8 cellular contexts compared by ENCODE assay signal in genomic region chr3:71062920-71063767, GRCh38.
DNase-seq lines count a peak whose midpoint lies in the region; ATAC-seq and TF ChIP-seq lines count a peak whose summit lies in the region.

No MANE protein-coding gene starts in this region.

- H3K9me3 ChIP-seq in iPS-18a (ENCODE audit: control insufficient read depth, low read depth, low read length) = no peaks in the 10 kb centered on the region
- H3K9me3 ChIP-seq in stomach smooth muscle (ENCODE audit: control insufficient read depth in 2 of 2, low read length in 2 of 2) = no peaks in the 10 kb centered on the region

- POLR2A ChIA-PET in activated B cell treated with CpG ODN at 0.5 μM for 24 hours (lab: Charles Lee) = interaction anchor here (0.6 to 26.0 kb wide), 30 partner anchors 8 to 521 kb away, joined by 3 to 785 read pairs (median 6); partner anchors contain the start of gene FOXP1

- peaks cover 27% of the 10 kb centered on the region for H3K36me3 Mint-ChIP-seq in activated CD4-positive, alpha-beta T cell treated with anti-CD3 and anti-CD28 coated beads, Interleukin-2, amount 10 ng/mL, durations not matched to agents 24 days and 14 days (ENCODE audit: low read depth)
- H3K36me3 Mint-ChIP-seq in activated B cell treated with CpG ODN at 0.5 μM for 24 hours (ENCODE audit: low read depth) = peaks cover 29% of the 10 kb centered on the region

- H3K9ac ChIP-seq in iPS-18a (ENCODE audit: low read length) (no peak overlapping the region), stomach smooth muscle (ENCODE audit: low read length in 2 of 2) (peak overlapping the region; percentile 83 to 90)

- H3K27ac ChIP-seq in iPS-18a (ENCODE audit: low read length) (no peak overlapping the region), stomach smooth muscle (ENCODE audit: low read length) (peak overlapping the region; percentile 91)

- peaks cover 36% of the 10 kb centered on the region for H3K27me3 ChIP-seq in iPS-18a (ENCODE audit: control insufficient read depth, insufficient read depth, low read length)
- H3K27me3 ChIP-seq in stomach smooth muscle (ENCODE audit: control insufficient read depth in 1 of 2, insufficient read depth in 2 of 2, low read length in 2 of 2) = no peaks in the 10 kb centered on the region

- no peak overlapping the region for H3K4me3 Mint-ChIP-seq in activated CD4-positive, alpha-beta T cell treated with anti-CD3 and anti-CD28 coated beads, Interleukin-2, amount 10 ng/mL, durations not matched to agents 24 days and 14 days
- no peak overlapping the region for H3K4me3 Mint-ChIP-seq in activated B cell treated with CpG ODN at 0.5 μM for 24 hours

- no peak for TF ChIP-seq CTCF in activated B cell treated with CpG ODN at 0.5 μM for 24 hours (IDR thresholded peaks at IDR 0.05)

- H3K36me3 ChIP-seq in iPS-18a (ENCODE audit: control insufficient read depth, low read depth, low read length) = no peaks in the 10 kb centered on the region
- no peaks in the 10 kb centered on the region for H3K36me3 ChIP-seq in stomach smooth muscle (ENCODE audit: control insufficient read depth in 2 of 2, insufficient read depth in 2 of 2, low read length in 2 of 2)

- no peaks in the 10 kb centered on the region for H3K9me3 Mint-ChIP-seq in activated CD4-positive, alpha-beta T cell treated with anti-CD3 and anti-CD28 coated beads, Interleukin-2, amount 10 ng/mL, durations not matched to agents 24 days and 14 days
- no peaks in the 10 kb centered on the region for H3K9me3 Mint-ChIP-seq in activated B cell treated with CpG ODN at 0.5 μM for 24 hours

- peak overlapping the region; percentile 79 for H3K4me3 ChIP-seq in iPS-18a (ENCODE audit: low read length)
- peak overlapping the region; percentile 85 to 90 for H3K4me3 ChIP-seq in stomach smooth muscle (ENCODE audit: low read length in 2 of 2)

- peak; percentile 78 for DNase-seq in activated CD4-positive, alpha-beta T cell treated with anti-CD3 and anti-CD28 coated beads, Interleukin-2, amount 10 ng/mL, durations not matched to agents 24 days and 14 days
- no peak for DNase-seq in activated CD4-positive, alpha-beta T cell treated with anti-CD3 and anti-CD28 coated beads, Interleukin-2, amount 50 U/mL, for 4 hours
- DNase-seq in activated B cell treated with CpG ODN at 0.5 μM for 24 hours = no peak
- no peak for DNase-seq in effector CD8-positive, alpha-beta T cell (lab: John Stamatoyannopoulos, UW)

- intact Hi-C loops in activated CD4-positive, alpha-beta T cell treated with anti-CD3 and anti-CD28 coated beads, Interleukin-2, amount 10 ng/mL, durations not matched to agents 24 days and 14 days (cut with micrococcal nuclease) = loop anchor here (1.0 to 10.0 kb wide), 11 partner anchors 13 to 1981 kb away; partner anchors contain the start of genes ARL6IP5 and UBA3
- intact Hi-C loops in activated B cell treated with CpG ODN at 0.5 μM for 24 hours (cut with micrococcal nuclease) = loop anchor here (1.0 kb wide), 4 partner anchors 17 to 523 kb away; no protein-coding TSS in a partner anchor

- H3K4me1 Mint-ChIP-seq in activated CD4-positive, alpha-beta T cell treated with anti-CD3 and anti-CD28 coated beads, Interleukin-2, amount 10 ng/mL, durations not matched to agents 24 days and 14 days = peaks cover 53% of the 10 kb centered on the region
- H3K4me1 Mint-ChIP-seq in activated B cell treated with CpG ODN at 0.5 μM for 24 hours = peaks cover 68% of the 10 kb centered on the region

- ATAC-seq in HG03432 (IDR thresholded peaks at IDR 0.05; ENCODE audit: unreplicated experiment) (peak; percentile 53), activated B cell treated with CpG ODN at 0.5 μM for 24 hours (ENCODE audit: low read depth) (peak; percentile 16), GM21360 (IDR thresholded peaks at IDR 0.05; ENCODE audit: unreplicated experiment) (no peak)

- H3K4me1 ChIP-seq in iPS-18a (ENCODE audit: control insufficient read depth, low read depth, low read length) (peaks cover 81% of the 10 kb centered on the region), stomach smooth muscle (ENCODE audit: control insufficient read depth, insufficient read depth, low read length) (peaks cover 25% of the 10 kb centered on the region)

- CTCF ChIA-PET in activated B cell treated with CpG ODN at 0.5 μM for 24 hours (lab: Charles Lee) = interaction anchor here (1.0 to 1.8 kb wide), 7 partner anchors 9 to 521 kb away, joined by 3 to 6 read pairs (median 3); partner anchors contain the start of gene FOXP1

- H3K27ac Mint-ChIP-seq in activated CD4-positive, alpha-beta T cell treated with anti-CD3 and anti-CD28 coated beads, Interleukin-2, amount 10 ng/mL, durations not matched to agents 24 days and 14 days = no peak overlapping the region
- H3K27ac Mint-ChIP-seq in activated B cell treated with CpG ODN at 0.5 μM for 24 hours = no peak overlapping the region

- H3K27me3 Mint-ChIP-seq in activated CD4-positive, alpha-beta T cell treated with anti-CD3 and anti-CD28 coated beads, Interleukin-2, amount 10 ng/mL, durations not matched to agents 24 days and 14 days = no peaks in the 10 kb centered on the region
- H3K27me3 Mint-ChIP-seq in activated B cell treated with CpG ODN at 0.5 μM for 24 hours = no peaks in the 10 kb centered on the region
